In the genomic region with DNA sequence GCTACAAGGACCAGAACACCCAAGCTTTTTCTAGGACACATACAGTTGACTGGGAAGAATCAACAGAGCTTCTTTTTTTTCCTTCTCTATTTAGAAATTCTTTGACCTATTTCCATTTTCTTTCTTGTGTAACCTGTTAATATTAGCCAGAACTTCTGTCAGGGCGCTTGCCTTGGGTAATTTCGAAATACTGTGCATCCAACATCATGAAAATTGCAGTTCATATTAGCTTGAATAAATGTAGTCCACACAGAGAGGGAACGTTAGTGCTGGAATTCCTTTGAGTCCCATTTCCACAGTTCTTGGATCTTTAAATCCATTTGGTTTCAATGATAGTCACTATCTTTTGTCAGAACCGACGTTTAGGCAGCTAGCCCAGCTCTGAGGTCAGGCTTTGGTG, we compare ENCODE assay signal across 32 cellular contexts.
DNase-seq lines count a peak whose midpoint lies in the region; ATAC-seq, FAIRE-seq and TF ChIP-seq lines count a peak whose summit lies in the region.
"Had no signal": no experiment of that assay in that cellular context is flagged by ENCODE, and none has a peak within 500 bp of the region (broad histone marks: within the 10 kb centered on the region; RNA-seq: fewer than 3 reads in every experiment).

No MANE protein-coding gene starts in this region.

- H4K5ac ChIP-seq in H1 (ENCODE audit: insufficient read length, low read depth, low read length) = no peak overlapping the region

- H3K4ac ChIP-seq in H1 (replicated peaks; ENCODE audit: insufficient read length, low read depth, low read length) = no peak overlapping the region

- no peak overlapping the region for H2BK15ac ChIP-seq in H1 (ENCODE audit: low read length)

- H4K91ac ChIP-seq in H1 (replicated peaks; ENCODE audit: insufficient read length, low read length) = no peak overlapping the region

- FAIRE-seq in H1 (lab: Jason Lieb, UNC) = peak; percentile 65
- FAIRE-seq: A204.1, GM12878, RCC 7860 had no signal

- no peak overlapping the region for H2BK12ac ChIP-seq in H1 (ENCODE audit: low read depth, low read length)

- no peaks in the 10 kb centered on the region for H3K79me1 ChIP-seq in H1 (ENCODE audit: low read depth, low read length)

- CTCF ChIA-PET in H1 (lab: Charles Lee; ENCODE audit: partially characterized antibody) = no interaction called here

- no peak for TF ChIP-seq CTCF in heart right ventricle (IDR thresholded peaks at IDR 0.05)
- TF ChIP-seq CTCF in H1 (IDR thresholded peaks at IDR 0.05; ENCODE audit: control extremely low read depth in 1 of 3, insufficient read depth in 1 of 3, low read depth in 1 of 3, low read length in 3 of 3) = no peak
- TF ChIP-seq CTCF in fibroblast of villous mesenchyme (IDR thresholded peaks at IDR 0.05; ENCODE audit: insufficient read depth, low read depth, low read length) = no peak

- no peak overlapping the region for H4K8ac ChIP-seq in H1 (ENCODE audit: extremely low read depth, insufficient read depth, low read length)

- H3K79me2 ChIP-seq in H1 (ENCODE audit: control insufficient read depth in 1 of 2, insufficient read depth in 2 of 2, low read length in 2 of 2) = no peaks in the 10 kb centered on the region

- no peak overlapping the region for H3K9ac ChIP-seq in H1 (replicated peaks in 1 of 4; ENCODE audit: extremely low read depth in 1 of 4, low read depth in 3 of 4, low read length in 3 of 4)
- H3K9ac ChIP-seq: KMS-11 had no signal

- POLR2A ChIA-PET in H1 (lab: Charles Lee; ENCODE audit: partially characterized antibody) = no interaction called here

- no peak for TF ChIP-seq RAD21 in H1 (IDR thresholded peaks at IDR 0.05 in 1 of 2, conservative IDR thresholded peaks at IDR 0.05 in 1 of 2; ENCODE audit: low read depth in 2 of 2, low read length in 2 of 2)

- H3K36me3 ChIP-seq in heart right ventricle = no peaks in the 10 kb centered on the region
- no peaks in the 10 kb centered on the region for H3K36me3 ChIP-seq in H1 (ENCODE audit: control insufficient read depth in 2 of 4, insufficient read depth in 4 of 4, low read length in 3 of 4)
- H3K36me3 ChIP-seq: SJCRH30 had no signal

- no peak overlapping the region for H3K4me3 ChIP-seq in heart right ventricle
- no peak overlapping the region for H3K4me3 ChIP-seq in H1 (ENCODE audit: extremely low read depth in 1 of 4, insufficient read depth in 2 of 4, low read depth in 3 of 4, low read length in 4 of 4)
- no peak overlapping the region for H3K4me3 ChIP-seq in fibroblast of villous mesenchyme (ENCODE audit: low read depth, low read length)
- H3K4me3 ChIP-seq: GM12878, SJCRH30 had no signal

- H3K56ac ChIP-seq in H1 (replicated peaks; ENCODE audit: insufficient read length, low read depth, low read length) = no peak overlapping the region

- TF ChIP-seq EP300 in H1 (IDR thresholded peaks at IDR 0.05; ENCODE audit: borderline replicate concordance in 1 of 2, low read depth in 2 of 2, low read length in 2 of 2) = no peak

- no peak overlapping the region for H2BK120ac ChIP-seq in H1 (replicated peaks; ENCODE audit: low read depth, low read length)

- H3K27ac ChIP-seq in heart right ventricle (no peak overlapping the region), H1 (ENCODE audit: low read depth, low read length) (no peak overlapping the region)
- H3K27ac ChIP-seq: C4-2B, HL-60, KMS-11, SJCRH30 had no signal

- H3K14ac ChIP-seq in H1 (ENCODE audit: insufficient read length) = no peak overlapping the region

- no peak overlapping the region for H2AFZ ChIP-seq in H1 (ENCODE audit: low read length)

- H2BK5ac ChIP-seq in H1 (ENCODE audit: low read depth, low read length) = no peak overlapping the region

- no peaks in the 10 kb centered on the region for H3K9me3 ChIP-seq in heart right ventricle
- no peaks in the 10 kb centered on the region for H3K9me3 ChIP-seq in H1 (ENCODE audit: insufficient read depth in 2 of 2, low read depth in 1 of 2, low read length in 1 of 2)
- H3K9me3 ChIP-seq: SJCRH30 had no signal

- no peak overlapping the region for H3K4me2 ChIP-seq in H1 (ENCODE audit: insufficient read depth in 1 of 2, low read depth in 2 of 2, low read length in 2 of 2)
- H3K4me2 ChIP-seq: KMS-11 had no signal

- no peak overlapping the region for H3K23ac ChIP-seq in H1 (ENCODE audit: insufficient read length)

- intact Hi-C loops in left ventricle myocardium superior (cut with micrococcal nuclease) = no loop called here
- intact Hi-C loops in heart right ventricle (cut with DNase I) = no loop called here
- intact Hi-C loops in sciatic nerve (cut with DNase I) = no loop called here

- H4K20me1 ChIP-seq in H1 (replicated peaks in 1 of 2; ENCODE audit: control insufficient read depth in 1 of 2, insufficient read depth in 2 of 2, low read length in 2 of 2) = no peaks in the 10 kb centered on the region

- TF ChIP-seq POLR2A in H1 (IDR thresholded peaks at IDR 0.05; ENCODE audit: control extremely low read depth in 1 of 2, low read depth in 2 of 2, low read length in 2 of 2) = no peak

- H3K4me1 ChIP-seq in heart right ventricle = no peaks in the 10 kb centered on the region
- no peaks in the 10 kb centered on the region for H3K4me1 ChIP-seq in H1 (replicated peaks in 1 of 4; ENCODE audit: control insufficient read depth in 3 of 4, insufficient read depth in 4 of 4, low read length in 3 of 4)
- H3K4me1 ChIP-seq: SJCRH30 had no signal

- no peaks in the 10 kb centered on the region for H3K23me2 ChIP-seq in H1 (ENCODE audit: low read depth, low read length)

- ATAC-seq in left ventricle myocardium superior = peak; percentile 47
- ATAC-seq in heart right ventricle = no peak
- peak; percentile 61 for ATAC-seq in sciatic nerve
- no peak for ATAC-seq in HG02884 (IDR thresholded peaks at IDR 0.05; ENCODE audit: unreplicated experiment)
- ATAC-seq: GM12878, HCT116, SK-N-SH treated with all-trans-retinoic acid at 6 μM for 48 hours had no signal

- peak; percentile 34 for DNase-seq in left ventricle myocardium superior
- DNase-seq in heart right ventricle = no peak
- no peak for DNase-seq in H1 (ENCODE audit: low read depth in 1 of 2, low spot score in 2 of 2)
- peak; percentile 41 for DNase-seq in fibroblast of villous mesenchyme (ENCODE audit: low read depth)
- DNase-seq in sciatic nerve (ENCODE audit: low spot score) = no peak
- no peak for DNase-seq in NCI-H446 (lab: John Stamatoyannopoulos, UW)
- DNase-seq in NCI-H2029 treated with DMSO at 0.1 percent for 48 hours (lab: John Stamatoyannopoulos, UW) = no peak
- DNase-seq: CD8-positive, alpha-beta memory T cell; DMS 273 treated with DMSO at 0.1 percent for 48 hours; DMS79; EL; GDM1; GOT3; MM.1S; NCI-H1048; NCI-H1417 treated with DMSO at 0.1 percent for 48 hours; NCI-H1694 treated with DMSO at 0.1 percent for 48 hours; NCI-H2081 treated with DMSO at 0.1 percent for 48 hours; NCI-H2171; NCI-H226; NCI-H510A treated with DMSO at 0.1 percent for 48 hours; NCI-H748 treated with DMSO at 0.1 percent for 48 hours; SJCRH30 had no signal

- no peak overlapping the region for H2BK20ac ChIP-seq in H1 (ENCODE audit: low read length)

- H3K27me3 ChIP-seq in heart right ventricle (peaks cover 0 to 4% (median 0%) of the 10 kb centered on the region in 7 donors), H1 (replicated peaks in 1 of 4; ENCODE audit: control insufficient read depth in 3 of 4, extremely low read depth in 1 of 4, insufficient read depth in 3 of 4, low read length in 3 of 4) (no peaks in the 10 kb centered on the region)
- H3K27me3 ChIP-seq: SJCRH30 had no signal

- H3K18ac ChIP-seq in H1 (ENCODE audit: extremely low read depth, low read length) = no peak overlapping the region

- 47 to 59% methylated on average over 5 of the region's 5 CpGs for WGBS in heart right ventricle, 2 donors
- WGBS in H1 (ENCODE audit: extremely low coverage in 1 of 2, insufficient coverage in 1 of 2, insufficient read length in 1 of 2, insufficient replicate concordance in 2 of 2, low coverage in 1 of 2, low lambda C conversion rate in 2 of 2, missing lambda C conversion rate in 1 of 2), 2 experiments = 91% methylated on average over 5 of the region's 5 CpGs; no CpG with 5 or more reads in 1 of the 2 experiments

- H2AK5ac ChIP-seq in H1 (ENCODE audit: low read depth, low read length) = no peak overlapping the region

TF ChIP-seq in H1, 55 proteins besides CTCF, POLR2A, EP300 and RAD21:
- TF ChIP-seq SIRT6 (IDR thresholded peaks at IDR 0.05; ENCODE audit: low read length) (no peak), TAF7 (optimal IDR thresholded peaks at IDR 0.05; ENCODE audit: borderline replicate concordance, low read depth, low read length) (no peak), GTF2F1 (IDR thresholded peaks at IDR 0.05; ENCODE audit: borderline replicate concordance, low read depth, low read length) (no peak), SRF (IDR thresholded peaks at IDR 0.05; ENCODE audit: low read depth, low read length) (no peak), PHF8 (conservative IDR thresholded peaks at IDR 0.05; ENCODE audit: low read depth, low read length) (no peak), TAF1 (IDR thresholded peaks at IDR 0.05; ENCODE audit: low read depth, low read length) (no peak), HDAC6 (IDR thresholded peaks at IDR 0.05; ENCODE audit: low read depth, low read length) (no peak), TCF12 (IDR thresholded peaks at IDR 0.05; ENCODE audit: low read depth, low read length) (no peak), SUZ12 (IDR thresholded peaks at IDR 0.05; ENCODE audit: low read length) (no peak), RXRA (IDR thresholded peaks at IDR 0.05; ENCODE audit: insufficient read depth, low read depth, low read length) (no peak), SP1 (IDR thresholded peaks at IDR 0.05; ENCODE audit: low read depth, low read length) (no peak), SP2 (IDR thresholded peaks at IDR 0.05; ENCODE audit: low read length) (no peak), KDM5A (IDR thresholded peaks at IDR 0.05; ENCODE audit: low read length) (no peak), POU5F1 (IDR thresholded peaks at IDR 0.05; ENCODE audit: low read depth, low read length) (no peak)
- TF ChIP-seq, protein P1, sequence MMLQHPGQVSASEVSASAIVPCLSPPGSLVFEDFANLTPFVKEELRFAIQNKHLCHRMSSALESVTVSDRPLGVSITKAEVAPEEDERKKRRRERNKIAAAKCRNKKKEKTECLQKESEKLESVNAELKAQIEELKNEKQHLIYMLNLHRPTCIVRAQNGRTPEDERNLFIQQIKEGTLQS (IDR thresholded peaks at IDR 0.05; ENCODE audit: insufficient read depth, low read depth, low read length) = no peak

Comparison
In these comparisons a context has a peak if more than half of its experiments do, and no peak if none do; other contexts are left out.
1. ATAC-seq: peak in left ventricle myocardium superior (single experiment) and sciatic nerve (single experiment); none in heart right ventricle (0 of 8) and HG02884 (single experiment).
2. DNase-seq: peak in left ventricle myocardium superior (single experiment) and fibroblast of villous mesenchyme (single experiment); none in heart right ventricle (0 of 2), H1 (0 of 2), sciatic nerve (single experiment), NCI-H446 (0 of 2) and NCI-H2029 treated with DMSO at 0.1 percent for 48 hours (single experiment).